In genomic region chrX:137427061-137427778, GRCh38 we compare ENCODE assay signal across 10 cellular contexts.
DNase-seq lines count a peak whose midpoint lies in the region; ATAC-seq and TF ChIP-seq lines count a peak whose summit lies in the region.
"Had no signal": no experiment of that assay in that cellular context is flagged by ENCODE, and none has a peak within 500 bp of the region (broad histone marks: within the 10 kb centered on the region; RNA-seq: fewer than 3 reads in every experiment).

No MANE protein-coding gene starts in this region.

- H3K27ac ChIP-seq in iPS-18a (ENCODE audit: low read length) (no peak overlapping the region), uterus (no peak overlapping the region)
- H3K27ac ChIP-seq: BLaER1 had no signal

- H3K36me3 ChIP-seq in iPS-18a (ENCODE audit: control insufficient read depth, low read depth, low read length), result no peaks in the 10 kb centered on the region
- H3K36me3 ChIP-seq in uterus, result no peaks in the 10 kb centered on the region
- H3K36me3 ChIP-seq: BLaER1 had no signal

- H3K36me3 Mint-ChIP-seq in activated CD4-positive, alpha-beta T cell treated with anti-CD3 and anti-CD28 coated beads, Interleukin-2, amount 10 ng/mL, durations not matched to agents 24 days and 14 days (ENCODE audit: low read depth), result no peaks in the 10 kb centered on the region
- H3K36me3 Mint-ChIP-seq in activated T-helper 1 cell treated with anti-CD3 and anti-CD28 coated beads, Interleukin-12 subunit alpha, Interleukin-12 subunit beta, Interleukin-2, Interleukin-4 antibody, amounts not matched to agents 30 ng/mL and 10 ng/mL and 1 ng/mL, durations not matched to agents 14 hours and 24 hours and 36 hours (ENCODE audit: low read depth), result no peaks in the 10 kb centered on the region
- no peaks in the 10 kb centered on the region for H3K36me3 Mint-ChIP-seq in stimulated activated effector memory CD8-positive, alpha-beta T cell treated with anti-CD3 and anti-CD28 coated beads, Interleukin-12 subunit alpha, Interleukin-12 subunit beta, amount 100 ng/mL, for 72 hours

- intact Hi-C loops in activated CD4-positive, alpha-beta T cell treated with anti-CD3 and anti-CD28 coated beads, Interleukin-2, amount 10 ng/mL, durations not matched to agents 24 days and 14 days (cut with micrococcal nuclease), result loop anchor here (5.0 kb wide), 3 partner anchors 120 to 375 kb away; partner anchors contain the start of gene ZIC3
- intact Hi-C loops in activated T-helper 1 cell treated with anti-CD3 and anti-CD28 coated beads, Interleukin-12 subunit alpha, Interleukin-12 subunit beta, Interleukin-2, Interleukin-4 antibody, amounts not matched to agents 30 ng/mL and 10 ng/mL and 1 ng/mL, durations not matched to agents 14 hours and 24 hours and 36 hours (cut with micrococcal nuclease), result loop anchor here (2.0 to 10.0 kb wide), 4 partner anchors 120 to 472 kb away; partner anchors contain the start of gene GPR101
- intact Hi-C loops in uterus (cut with DNase I; ENCODE audit: low total_unique reads), result no loop called here

- no peak for TF ChIP-seq CTCF in uterus (IDR thresholded peaks at IDR 0.05)

- H3K27ac Mint-ChIP-seq in activated CD4-positive, alpha-beta T cell treated with anti-CD3 and anti-CD28 coated beads, Interleukin-2, amount 10 ng/mL, durations not matched to agents 24 days and 14 days, result no peak overlapping the region
- H3K27ac Mint-ChIP-seq in activated T-helper 1 cell treated with anti-CD3 and anti-CD28 coated beads, Interleukin-12 subunit alpha, Interleukin-12 subunit beta, Interleukin-2, Interleukin-4 antibody, amounts not matched to agents 30 ng/mL and 10 ng/mL and 1 ng/mL, durations not matched to agents 14 hours and 24 hours and 36 hours, result no peak overlapping the region
- no peak overlapping the region for H3K27ac Mint-ChIP-seq in stimulated activated effector memory CD8-positive, alpha-beta T cell treated with anti-CD3 and anti-CD28 coated beads, Interleukin-12 subunit alpha, Interleukin-12 subunit beta, amount 100 ng/mL, for 72 hours

- peaks cover 4% of the 10 kb centered on the region for H3K9me3 Mint-ChIP-seq in activated CD4-positive, alpha-beta T cell treated with anti-CD3 and anti-CD28 coated beads, Interleukin-2, amount 10 ng/mL, durations not matched to agents 24 days and 14 days
- no peaks in the 10 kb centered on the region for H3K9me3 Mint-ChIP-seq in activated T-helper 1 cell treated with anti-CD3 and anti-CD28 coated beads, Interleukin-12 subunit alpha, Interleukin-12 subunit beta, Interleukin-2, Interleukin-4 antibody, amounts not matched to agents 30 ng/mL and 10 ng/mL and 1 ng/mL, durations not matched to agents 14 hours and 24 hours and 36 hours
- H3K9me3 Mint-ChIP-seq in stimulated activated effector memory CD8-positive, alpha-beta T cell treated with anti-CD3 and anti-CD28 coated beads, Interleukin-12 subunit alpha, Interleukin-12 subunit beta, amount 100 ng/mL, for 72 hours, result peaks cover 11% of the 10 kb centered on the region

- no peak for DNase-seq in activated CD4-positive, alpha-beta T cell treated with anti-CD3 and anti-CD28 coated beads, Interleukin-2, amount 10 ng/mL, durations not matched to agents 24 days and 14 days
- DNase-seq in activated CD4-positive, alpha-beta T cell treated with anti-CD3 and anti-CD28 coated beads for 4 hours, result no peak
- no peak for DNase-seq in activated T-helper 1 cell treated with anti-CD3 and anti-CD28 coated beads, Interleukin-12 subunit alpha, Interleukin-12 subunit beta, Interleukin-2, Interleukin-4 antibody, amounts not matched to agents 30 ng/mL and 10 ng/mL and 1 ng/mL, durations not matched to agents 14 hours and 24 hours and 36 hours (ENCODE audit: low spot score)
- DNase-seq in stimulated activated effector memory CD8-positive, alpha-beta T cell treated with anti-CD3 and anti-CD28 coated beads, Interleukin-12 subunit alpha, Interleukin-12 subunit beta, amount 100 ng/mL, for 72 hours (ENCODE audit: low spot score in 2 of 2), result no peak
- DNase-seq in uterus (no peak), hypothalamus (lab: John Stamatoyannopoulos, UW) (no peak)
- DNase-seq: NCI-H510A treated with DMSO at 0.1 percent for 48 hours had no signal

- peaks cover 2% of the 10 kb centered on the region for H3K4me1 Mint-ChIP-seq in activated CD4-positive, alpha-beta T cell treated with anti-CD3 and anti-CD28 coated beads, Interleukin-2, amount 10 ng/mL, durations not matched to agents 24 days and 14 days
- H3K4me1 Mint-ChIP-seq in activated T-helper 1 cell treated with anti-CD3 and anti-CD28 coated beads, Interleukin-12 subunit alpha, Interleukin-12 subunit beta, Interleukin-2, Interleukin-4 antibody, amounts not matched to agents 30 ng/mL and 10 ng/mL and 1 ng/mL, durations not matched to agents 14 hours and 24 hours and 36 hours (ENCODE audit: low read depth), result no peaks in the 10 kb centered on the region
- no peaks in the 10 kb centered on the region for H3K4me1 Mint-ChIP-seq in stimulated activated effector memory CD8-positive, alpha-beta T cell treated with anti-CD3 and anti-CD28 coated beads, Interleukin-12 subunit alpha, Interleukin-12 subunit beta, amount 100 ng/mL, for 72 hours

- H3K9me3 ChIP-seq in iPS-18a (ENCODE audit: control insufficient read depth, low read depth, low read length) (peaks cover 7% of the 10 kb centered on the region), uterus (no peaks in the 10 kb centered on the region)

- peaks cover 56% of the 10 kb centered on the region for H3K27me3 Mint-ChIP-seq in activated CD4-positive, alpha-beta T cell treated with anti-CD3 and anti-CD28 coated beads, Interleukin-2, amount 10 ng/mL, durations not matched to agents 24 days and 14 days
- peaks cover 61% of the 10 kb centered on the region for H3K27me3 Mint-ChIP-seq in activated T-helper 1 cell treated with anti-CD3 and anti-CD28 coated beads, Interleukin-12 subunit alpha, Interleukin-12 subunit beta, Interleukin-2, Interleukin-4 antibody, amounts not matched to agents 30 ng/mL and 10 ng/mL and 1 ng/mL, durations not matched to agents 14 hours and 24 hours and 36 hours (ENCODE audit: insufficient read depth)

- H3K4me3 ChIP-seq in iPS-18a (ENCODE audit: low read length) (peak overlapping the region; percentile 68), uterus (no peak overlapping the region)
- H3K4me3 ChIP-seq: BLaER1 had no signal

- ATAC-seq in stimulated activated effector memory CD8-positive, alpha-beta T cell treated with anti-CD3 and anti-CD28 coated beads, Interleukin-12 subunit alpha, Interleukin-12 subunit beta, amount 100 ng/mL, for 72 hours, result no peak
- no peak for ATAC-seq in GM18873 (IDR thresholded peaks at IDR 0.05; ENCODE audit: low FRiP score, unreplicated experiment)

- peak overlapping the region; percentile 67 for H3K4me3 Mint-ChIP-seq in activated CD4-positive, alpha-beta T cell treated with anti-CD3 and anti-CD28 coated beads, Interleukin-2, amount 10 ng/mL, durations not matched to agents 24 days and 14 days
- peak overlapping the region; percentile 64 for H3K4me3 Mint-ChIP-seq in activated T-helper 1 cell treated with anti-CD3 and anti-CD28 coated beads, Interleukin-12 subunit alpha, Interleukin-12 subunit beta, Interleukin-2, Interleukin-4 antibody, amounts not matched to agents 30 ng/mL and 10 ng/mL and 1 ng/mL, durations not matched to agents 14 hours and 24 hours and 36 hours
- H3K4me3 Mint-ChIP-seq in stimulated activated effector memory CD8-positive, alpha-beta T cell treated with anti-CD3 and anti-CD28 coated beads, Interleukin-12 subunit alpha, Interleukin-12 subunit beta, amount 100 ng/mL, for 72 hours, result peak overlapping the region; percentile 52

- H3K9ac ChIP-seq in iPS-18a (ENCODE audit: low read length), result no peak overlapping the region
- H3K9ac ChIP-seq: BLaER1 had no signal

- H3K27me3 ChIP-seq in iPS-18a (ENCODE audit: control insufficient read depth, insufficient read depth, low read length) (peaks cover 71% of the 10 kb centered on the region), uterus (peaks cover 0 to 65% of the 10 kb centered on the region in 2 donors)

- no peak for TF ChIP-seq POLR2A in uterus (IDR thresholded peaks at IDR 0.05)

- H3K4me1 ChIP-seq in iPS-18a (ENCODE audit: control insufficient read depth, low read depth, low read length) (peaks cover 12% of the 10 kb centered on the region), uterus (no peaks in the 10 kb centered on the region)
- H3K4me1 ChIP-seq: BLaER1 had no signal
